In the genomic region with DNA sequence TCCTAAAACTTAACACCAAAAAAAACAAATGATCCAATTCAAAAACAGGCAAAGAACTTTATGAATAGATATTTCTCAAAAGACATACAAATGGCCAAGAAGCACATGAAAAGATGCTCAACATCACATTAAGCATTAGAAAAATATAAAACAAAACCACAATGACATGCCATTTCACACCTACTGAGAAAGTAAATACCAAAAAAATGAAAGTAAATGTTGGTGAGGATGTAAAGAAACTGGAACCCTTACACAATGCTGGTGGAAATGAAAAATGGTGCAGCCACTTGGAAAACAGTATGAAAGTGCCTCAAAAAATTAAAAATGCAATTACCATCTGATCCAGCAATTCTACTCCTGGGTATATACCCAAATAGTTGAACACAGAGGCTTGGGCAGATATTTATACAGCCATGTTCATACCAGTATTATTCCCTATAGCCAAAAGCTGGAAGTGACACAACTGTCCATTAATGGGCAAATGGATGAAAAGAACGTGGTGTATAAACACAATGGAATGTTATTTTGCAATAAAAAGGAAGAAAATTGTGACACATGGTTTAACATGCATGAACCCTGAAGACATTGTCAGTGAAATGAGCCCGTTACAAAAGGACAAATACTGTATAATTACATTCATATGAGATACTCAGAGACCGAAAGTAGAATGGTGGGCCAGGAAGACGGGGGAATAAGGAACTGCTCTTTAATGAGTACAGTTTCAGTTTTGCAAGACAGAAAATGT, we compare ENCODE assay signal across 8 cellular contexts.
DNase-seq lines count a peak whose midpoint lies in the region; ATAC-seq lines count a peak whose summit lies in the region.

No MANE protein-coding gene starts in this region.

- H3K9me3 Mint-ChIP-seq in activated CD8-positive, alpha-beta T cell treated with anti-CD3 and anti-CD28 coated beads, Interleukin-2, amount 10 ng/mL, durations not matched to agents 7 days and 5 days (ENCODE audit: insufficient read depth), result no peaks in the 10 kb centered on the region

- H3K36me3 Mint-ChIP-seq in activated CD8-positive, alpha-beta T cell treated with anti-CD3 and anti-CD28 coated beads, Interleukin-2, amount 10 ng/mL, durations not matched to agents 7 days and 5 days (ENCODE audit: low read depth), result peaks cover 18% of the 10 kb centered on the region

- H3K27me3 Mint-ChIP-seq in activated CD8-positive, alpha-beta T cell treated with anti-CD3 and anti-CD28 coated beads, Interleukin-2, amount 10 ng/mL, durations not matched to agents 7 days and 5 days (ENCODE audit: low read depth), result no peaks in the 10 kb centered on the region

- no peak overlapping the region for H3K27ac Mint-ChIP-seq in activated CD8-positive, alpha-beta T cell treated with anti-CD3 and anti-CD28 coated beads, Interleukin-2, amount 10 ng/mL, durations not matched to agents 7 days and 5 days

- CTCF ChIA-PET in activated CD8-positive, alpha-beta T cell treated with anti-CD3 and anti-CD28 coated beads, Interleukin-2, amount 10 ng/mL, durations not matched to agents 7 days and 5 days (lab: Charles Lee), result interaction anchor here (0.7 kb wide), 1 partner anchor 9 kb away, joined by 3 read pairs; no protein-coding TSS in a partner anchor

- peak; percentile 96 for ATAC-seq in GM21529 (IDR thresholded peaks at IDR 0.05; ENCODE audit: unreplicated experiment)
- ATAC-seq in HG03575 (IDR thresholded peaks at IDR 0.05; ENCODE audit: extremely low read depth, insufficient number of reproducible peaks, low FRiP score, unreplicated experiment), result peak; percentile 85
- ATAC-seq in activated CD8-positive, alpha-beta T cell treated with anti-CD3 and anti-CD28 coated beads, Interleukin-2, amount 10 ng/mL, durations not matched to agents 7 days and 5 days, result no peak

- intact Hi-C loops in posterior vena cava (cut with DNase I), result no loop called here

- H3K4me3 Mint-ChIP-seq in activated CD8-positive, alpha-beta T cell treated with anti-CD3 and anti-CD28 coated beads, Interleukin-2, amount 10 ng/mL, durations not matched to agents 7 days and 5 days, result no peak overlapping the region

- peak; percentile 90 for DNase-seq in EL
- peak; percentile 96 for DNase-seq in fibroblast of gingiva (ENCODE audit: low read depth)
- no peak for DNase-seq in activated CD8-positive, alpha-beta T cell treated with anti-CD3 and anti-CD28 coated beads, Interleukin-2, amount 10 ng/mL, durations not matched to agents 7 days and 5 days
- no peak for DNase-seq in posterior vena cava (ENCODE audit: low spot score)
- no peak for DNase-seq in epidermal melanocyte (ENCODE audit: insufficient read length, low spot score)
- DNase-seq in SK-N-DZ (ENCODE audit: low spot score), result no peak

- peaks cover 14% of the 10 kb centered on the region for H3K4me1 Mint-ChIP-seq in activated CD8-positive, alpha-beta T cell treated with anti-CD3 and anti-CD28 coated beads, Interleukin-2, amount 10 ng/mL, durations not matched to agents 7 days and 5 days (ENCODE audit: low read depth)

- POLR2A ChIA-PET in activated CD8-positive, alpha-beta T cell treated with anti-CD3 and anti-CD28 coated beads, Interleukin-2, amount 10 ng/mL, durations not matched to agents 7 days and 5 days (lab: Charles Lee), result no interaction called here

Comparison
In these comparisons a context has a peak if more than half of its experiments do, and no peak if none do; other contexts are left out.
1. DNase-seq: peak in EL (single experiment) and fibroblast of gingiva (single experiment); none in activated CD8-positive, alpha-beta T cell treated with anti-CD3 and anti-CD28 coated beads, Interleukin-2, amount 10 ng/mL, durations not matched to agents 7 days and 5 days (single experiment), posterior vena cava (single experiment), epidermal melanocyte (single experiment) and SK-N-DZ (single experiment).